8 cellular contexts compared by ENCODE assay signal in genomic region chr7:47635091-47636090, GRCh38. TPM values are rescaled to one million over a fixed set of nuclear protein-coding genes. Genes with fewer than 3 reads are reported as not detected.
A peak's percentile ranks its signal among the peaks of the same experiment; 100 is the strongest.
DNase-seq lines count a peak whose midpoint lies in the region; ATAC-seq and TF ChIP-seq lines count a peak whose summit lies in the region.

No MANE protein-coding gene starts in this region.

- no peaks in the 10 kb centered on the region for H3K36me3 Mint-ChIP-seq in natural killer cell treated with Interleukin-12 subunit alpha and Interleukin-12 subunit beta and Interleukin-15 and Interleukin-18, amount 100 ng/mL, for 72 hours
- no peaks in the 10 kb centered on the region for H3K36me3 Mint-ChIP-seq in natural killer cell
- no peaks in the 10 kb centered on the region for H3K36me3 Mint-ChIP-seq in activated naive CD8-positive, alpha-beta T cell treated with anti-CD3 and anti-CD28 coated beads, Interleukin-2, amount 50 U/mL, for 24 hours (ENCODE audit: low read depth)

- H3K9me3 ChIP-seq in body of pancreas (no peaks in the 10 kb centered on the region), mesodermal cell (ENCODE audit: control insufficient read depth, low read length) (no peaks in the 10 kb centered on the region)

- peak; percentile 46 for DNase-seq in natural killer cell treated with Interleukin-12 subunit alpha and Interleukin-12 subunit beta and Interleukin-15 and Interleukin-18, amount 100 ng/mL, for 72 hours (ENCODE audit: low spot score)
- DNase-seq in natural killer cell (no peak), body of pancreas (peak; percentile 70 to 83 (median 78)), NCI-H446 (lab: John Stamatoyannopoulos, UW) (no peak)
- DNase-seq in activated naive CD8-positive, alpha-beta T cell treated with anti-CD3 and anti-CD28 coated beads, Interleukin-2, amount 50 U/mL, for 24 hours = no peak

- H3K27me3 ChIP-seq in body of pancreas = no peaks in the 10 kb centered on the region

- H3K36me3 ChIP-seq in body of pancreas (replicated peaks in 1 of 2; ENCODE audit: insufficient read depth in 1 of 2, low read depth in 2 of 2) (no peaks in the 10 kb centered on the region), mesodermal cell (ENCODE audit: control insufficient read depth, insufficient read depth, low read length) (no peaks in the 10 kb centered on the region)

- peak in 1 of 3 donors; percentile 26 for TF ChIP-seq POLR2A in body of pancreas (IDR thresholded peaks at IDR 0.05)

- no peaks in the 10 kb centered on the region for H3K27me3 Mint-ChIP-seq in natural killer cell treated with Interleukin-12 subunit alpha and Interleukin-12 subunit beta and Interleukin-15 and Interleukin-18, amount 100 ng/mL, for 72 hours
- peaks cover 0 to 3% of the 10 kb centered on the region in 2 donors for H3K27me3 Mint-ChIP-seq in natural killer cell (ENCODE audit: low read depth in 2 of 2)
- H3K27me3 Mint-ChIP-seq in activated naive CD8-positive, alpha-beta T cell treated with anti-CD3 and anti-CD28 coated beads, Interleukin-2, amount 50 U/mL, for 24 hours = no peaks in the 10 kb centered on the region

- no peak overlapping the region for H3K4me3 Mint-ChIP-seq in natural killer cell treated with Interleukin-12 subunit alpha and Interleukin-12 subunit beta and Interleukin-15 and Interleukin-18, amount 100 ng/mL, for 72 hours
- no peak overlapping the region for H3K4me3 Mint-ChIP-seq in natural killer cell
- no peak overlapping the region for H3K4me3 Mint-ChIP-seq in activated naive CD8-positive, alpha-beta T cell treated with anti-CD3 and anti-CD28 coated beads, Interleukin-2, amount 50 U/mL, for 24 hours

- H3K27ac ChIP-seq in body of pancreas (peak overlapping the region in 2 of 4 donors; percentile 58 to 66), mesodermal cell (ENCODE audit: low read depth, low read length, severe bottlenecking) (peak overlapping the region; percentile 10)

- WGBS in body of pancreas, 2 donors = 20 to 21% methylated on average over 8 to 25 of the region's 25 CpGs
- WGBS in mesodermal cell (ENCODE audit: insufficient coverage in 2 of 2), 2 experiments = 51 to 55% methylated on average over 22 to 25 of the region's 25 CpGs

- intact Hi-C loops in natural killer cell (cut with micrococcal nuclease) = no loop called here
- intact Hi-C loops in body of pancreas (cut with DNase I) = no loop called here

- peaks cover 19% of the 10 kb centered on the region for H3K4me1 ChIP-seq in body of pancreas
- H3K4me1 ChIP-seq in mesodermal cell (ENCODE audit: control insufficient read depth, insufficient read depth, low read length, poor library complexity, severe bottlenecking) = peaks cover 20% of the 10 kb centered on the region

- no peak for TF ChIP-seq CTCF in natural killer cell (IDR thresholded peaks at IDR 0.05)
- no peak for TF ChIP-seq CTCF in body of pancreas (IDR thresholded peaks at IDR 0.05)

- no peak overlapping the region for H3K27ac Mint-ChIP-seq in natural killer cell treated with Interleukin-12 subunit alpha and Interleukin-12 subunit beta and Interleukin-15 and Interleukin-18, amount 100 ng/mL, for 72 hours
- no peak overlapping the region for H3K27ac Mint-ChIP-seq in natural killer cell
- no peak overlapping the region for H3K27ac Mint-ChIP-seq in activated naive CD8-positive, alpha-beta T cell treated with anti-CD3 and anti-CD28 coated beads, Interleukin-2, amount 50 U/mL, for 24 hours

- H3K4me1 Mint-ChIP-seq in natural killer cell treated with Interleukin-12 subunit alpha and Interleukin-12 subunit beta and Interleukin-15 and Interleukin-18, amount 100 ng/mL, for 72 hours (ENCODE audit: low read depth in 2 of 2) = no peaks in the 10 kb centered on the region
- H3K4me1 Mint-ChIP-seq in natural killer cell = peaks cover 0 to 11% of the 10 kb centered on the region in 2 donors
- no peaks in the 10 kb centered on the region for H3K4me1 Mint-ChIP-seq in activated naive CD8-positive, alpha-beta T cell treated with anti-CD3 and anti-CD28 coated beads, Interleukin-2, amount 50 U/mL, for 24 hours

- H3K4me3 ChIP-seq in body of pancreas (no peak overlapping the region), mesodermal cell (ENCODE audit: extremely low read depth, insufficient read depth, low read length, poor library complexity, severe bottlenecking) (no peak overlapping the region)

- no peaks in the 10 kb centered on the region for H3K9me3 Mint-ChIP-seq in natural killer cell treated with Interleukin-12 subunit alpha and Interleukin-12 subunit beta and Interleukin-15 and Interleukin-18, amount 100 ng/mL, for 72 hours
- H3K9me3 Mint-ChIP-seq in natural killer cell = no peaks in the 10 kb centered on the region
- no peaks in the 10 kb centered on the region for H3K9me3 Mint-ChIP-seq in activated naive CD8-positive, alpha-beta T cell treated with anti-CD3 and anti-CD28 coated beads, Interleukin-2, amount 50 U/mL, for 24 hours

- ATAC-seq in natural killer cell treated with Interleukin-12 subunit alpha and Interleukin-12 subunit beta and Interleukin-15 and Interleukin-18, amount 100 ng/mL, for 72 hours = peak in 1 of 2 donors; percentile 26
- no peak for ATAC-seq in natural killer cell
- peak; percentile 82 for ATAC-seq in body of pancreas
- ATAC-seq in HG02678 (IDR thresholded peaks at IDR 0.05; ENCODE audit: unreplicated experiment) = no peak
- no peak for ATAC-seq in activated naive CD8-positive, alpha-beta T cell treated with anti-CD3 and anti-CD28 coated beads, Interleukin-2, amount 50 U/mL, for 24 hours
- no peak for ATAC-seq in HG03342 (IDR thresholded peaks at IDR 0.05; ENCODE audit: unreplicated experiment)

RNA-seq across cellular contexts. Expression of gene TNS3, which starts 53.5 kb away (rescaled TPM):
- under 1 TPM in 1 of 2 donors, not detected in 1; 0.50 TPM for total RNA-seq in natural killer cell treated with Interleukin-12 subunit alpha and Interleukin-12 subunit beta and Interleukin-15 and Interleukin-18, amount 100 ng/mL, for 72 hours
- total RNA-seq in natural killer cell (1 to 10 TPM; 1.6 to 3.5 (median 2.9) TPM), body of pancreas (100 to 1,000 TPM; 100 to 265 TPM)
- 37.7 TPM for polyA plus RNA-seq in mesodermal cell (2013, experiment 1 of 2)
- 37.1 TPM for polyA plus RNA-seq in mesodermal cell (2013, experiment 2 of 2)

Comparison
In these comparisons a context has a peak if more than half of its experiments do, and no peak if none do; other contexts are left out.
1. DNase-seq: peak in natural killer cell treated with Interleukin-12 subunit alpha and Interleukin-12 subunit beta and Interleukin-15 and Interleukin-18, amount 100 ng/mL, for 72 hours (single experiment) and body of pancreas (4 of 4); none in natural killer cell (single experiment), NCI-H446 (0 of 2) and activated naive CD8-positive, alpha-beta T cell treated with anti-CD3 and anti-CD28 coated beads, Interleukin-2, amount 50 U/mL, for 24 hours (single experiment).
2. RNA of gene TNS3, which starts 53.5 kb away (total RNA-seq): 100 to 265 TPM in body of pancreas; 1.6 to 3.5 TPM in natural killer cell and 0.50 TPM in natural killer cell treated with Interleukin-12 subunit alpha and Interleukin-12 subunit beta and Interleukin-15 and Interleukin-18, amount 100 ng/mL, for 72 hours; every median in the first group is over 10 times any median in the second.